In genomic region chr16:680967-681745, GRCh38 we compare ENCODE assay signal across 6 cellular contexts. TPM values are rescaled to one million over a fixed set of nuclear protein-coding genes. Genes with fewer than 3 reads are reported as not detected.
DNase-seq lines count a peak whose midpoint lies in the region; ATAC-seq and TF ChIP-seq lines count a peak whose summit lies in the region.

No MANE protein-coding gene starts in this region.

- peaks cover 12% of the 10 kb centered on the region for H3K36me3 ChIP-seq in CD4-positive, alpha-beta memory T cell (ENCODE audit: insufficient read depth, low read length)
- H3K36me3 ChIP-seq in Loucy (ENCODE audit: insufficient read depth, low read length) (no peaks in the 10 kb centered on the region), duodenal mucosa (ENCODE audit: control insufficient read depth in 1 of 2, insufficient read depth in 2 of 2, low read length in 2 of 2) (peaks cover 18 to 25% of the 10 kb centered on the region in 2 donors), rectal smooth muscle tissue (ENCODE audit: control insufficient read depth, insufficient read depth, low read length) (peaks cover 15% of the 10 kb centered on the region)

- CTCF ChIA-PET in CD4-positive, alpha-beta memory T cell (lab: Charles Lee; ENCODE audit: partially characterized antibody) = no interaction called here

- H3K27ac ChIP-seq in CD4-positive, alpha-beta memory T cell (ENCODE audit: low read depth, low read length) = peak overlapping the region; percentile 70
- H3K27ac ChIP-seq in duodenal mucosa (ENCODE audit: low read depth, low read length) (peak overlapping the region; percentile 39), rectal smooth muscle tissue (ENCODE audit: low read depth, low read length) (peak overlapping the region; percentile 82)

- H3K4me1 ChIP-seq in CD4-positive, alpha-beta memory T cell (ENCODE audit: insufficient read depth, low read length) = peaks cover 56% of the 10 kb centered on the region
- H3K4me1 ChIP-seq in Loucy (ENCODE audit: insufficient read depth, low read length, poor library complexity, severe bottlenecking) (peaks cover 4% of the 10 kb centered on the region), duodenal mucosa (ENCODE audit: control insufficient read depth in 1 of 2, insufficient read depth in 2 of 2, low read length in 2 of 2) (peaks cover 27 to 54% of the 10 kb centered on the region in 2 donors), rectal smooth muscle tissue (ENCODE audit: control insufficient read depth, insufficient read depth, low read length) (peaks cover 15% of the 10 kb centered on the region)

- POLR2A ChIA-PET in CD4-positive, alpha-beta memory T cell (lab: Charles Lee; ENCODE audit: partially characterized antibody) = interaction anchor here (0.9 to 10.2 kb wide), 12 partner anchors 9 to 97 kb away, joined by 3 to 212 read pairs (median 4); partner anchors contain the start of genes ANTKMT, CCDC78, METTL26 and RHOT2

- peak overlapping the region; percentile 14 to 62 for H3K4me3 ChIP-seq in CD4-positive, alpha-beta memory T cell (ENCODE audit: low read length in 2 of 2)
- H3K4me3 ChIP-seq in Loucy (ENCODE audit: low read length, poor library complexity, severe bottlenecking) (peak overlapping the region; percentile 82), duodenal mucosa (ENCODE audit: low read depth in 1 of 2, low read length in 2 of 2) (peak overlapping the region; percentile 79 to 84), rectal smooth muscle tissue (ENCODE audit: low read length) (peak overlapping the region; percentile 66)

- TF ChIP-seq CTCF in Loucy (conservative IDR thresholded peaks at IDR 0.05; ENCODE audit: low read length) = no peak

- no peaks in the 10 kb centered on the region for H3K27me3 ChIP-seq in CD4-positive, alpha-beta memory T cell (ENCODE audit: insufficient read depth, low read length)
- H3K27me3 ChIP-seq in Loucy (ENCODE audit: insufficient read depth, low read length, poor library complexity, severe bottlenecking) = no peaks in the 10 kb centered on the region
- H3K27me3 ChIP-seq in duodenal mucosa (ENCODE audit: control insufficient read depth in 1 of 2, insufficient read depth in 2 of 2, low read length in 2 of 2) = no peaks in the 10 kb centered on the region
- no peaks in the 10 kb centered on the region for H3K27me3 ChIP-seq in rectal smooth muscle tissue (ENCODE audit: control insufficient read depth, insufficient read depth, low read length)

- peaks cover 16% of the 10 kb centered on the region; the same call in 1 of the 2 replicates for H3K79me2 ChIP-seq in Loucy (ENCODE audit: insufficient read depth, low read length)

- intact Hi-C loops in CD4-positive, alpha-beta memory T cell (cut with micrococcal nuclease) = no loop called here

- no peaks in the 10 kb centered on the region for H3K9me3 ChIP-seq in CD4-positive, alpha-beta memory T cell (ENCODE audit: control insufficient read depth in 1 of 2, low read length in 2 of 2)
- H3K9me3 ChIP-seq in Loucy (ENCODE audit: insufficient read depth, low read depth, low read length) (no peaks in the 10 kb centered on the region), duodenal mucosa (ENCODE audit: control insufficient read depth in 1 of 2, low read length in 2 of 2) (no peaks in the 10 kb centered on the region)

- peaks cover 4 to 19% of the 10 kb centered on the region in 2 donors for H3K36me3 Mint-ChIP-seq in CD4-positive, alpha-beta memory T cell

- peaks cover 5 to 49% (median 33%) of the 10 kb centered on the region in 4 donors for H3K4me1 Mint-ChIP-seq in CD4-positive, alpha-beta memory T cell

- DNase-seq in CD4-positive, alpha-beta memory T cell = no peak
- no peak for DNase-seq in cerebellar nuclear complex (lab: John Stamatoyannopoulos, UW)

- H3K27ac Mint-ChIP-seq in CD4-positive, alpha-beta memory T cell = peak overlapping the region in 6 of 7 donors; percentile 22 to 89 (median 56)

- peaks cover 2% of the 10 kb centered on the region for H4K20me1 ChIP-seq in Loucy (ENCODE audit: insufficient read depth, low read length, poor library complexity, severe bottlenecking)

- H3K9me3 Mint-ChIP-seq in CD4-positive, alpha-beta memory T cell = peaks cover 0 to 1% (median 0%) of the 10 kb centered on the region in 8 donors

- no peaks in the 10 kb centered on the region for H3K9me2 ChIP-seq in Loucy (replicated peaks; ENCODE audit: low read depth, low read length)

- H3K9ac ChIP-seq in Loucy (ENCODE audit: low read depth, low read length, poor library complexity, severe bottlenecking) (peak overlapping the region; percentile 76), duodenal mucosa (ENCODE audit: low read depth in 1 of 2, low read length in 2 of 2) (peak overlapping the region; percentile 76 to 78), rectal smooth muscle tissue (ENCODE audit: low read length) (peak overlapping the region; percentile 34)

- H3K27me3 Mint-ChIP-seq in CD4-positive, alpha-beta memory T cell = no peaks in the 10 kb centered on the region

- H3K4me3 Mint-ChIP-seq in CD4-positive, alpha-beta memory T cell = peak overlapping the region; percentile 69 to 84 (median 76)

- no peak overlapping the region for H2AFZ ChIP-seq in Loucy (ENCODE audit: low read length)

- H3K4me2 ChIP-seq in Loucy (ENCODE audit: low read depth, low read length, poor library complexity, severe bottlenecking) = peak overlapping the region; percentile 73

- ATAC-seq in HG03354 (IDR thresholded peaks at IDR 0.05; ENCODE audit: poor library complexity, severe bottlenecking, unreplicated experiment) = no peak

- H3F3A ChIP-seq in Loucy (ENCODE audit: low read depth) = no peaks in the 10 kb centered on the region

RNA-seq across cellular contexts. Expression of gene STUB1, which starts 0.9 kb away (rescaled TPM):
- total RNA-seq in CD4-positive, alpha-beta memory T cell = 100 to 1,000 TPM in 1 of 2 experiments, 10 to 100 TPM in 1; 97.2 to 110 TPM
- 100 to 1,000 TPM; 147 to 181 TPM for polyA plus RNA-seq in CD4-positive, alpha-beta memory T cell

RNA-seq across cellular contexts. Expression of gene JMJD8, which starts 3.0 kb away (rescaled TPM):
- 10 to 100 TPM; 45.0 to 49.0 TPM for total RNA-seq in CD4-positive, alpha-beta memory T cell
- 10 to 100 TPM; 43.9 to 60.3 TPM for polyA plus RNA-seq in CD4-positive, alpha-beta memory T cell

RNA-seq across cellular contexts. Expression of gene RHBDL1, which starts 5.7 kb away (rescaled TPM):
- total RNA-seq in CD4-positive, alpha-beta memory T cell = 1 to 10 TPM; 2.2 to 2.4 TPM
- 1 to 10 TPM; 2.1 to 2.8 TPM for polyA plus RNA-seq in CD4-positive, alpha-beta memory T cell

RNA-seq across cellular contexts. Expression of gene WDR24, which starts 9.0 kb away (rescaled TPM):
- 10 to 100 TPM; 15.5 to 16.1 TPM for total RNA-seq in CD4-positive, alpha-beta memory T cell
- polyA plus RNA-seq in CD4-positive, alpha-beta memory T cell = 10 to 100 TPM; 10.2 to 12.2 TPM

RNA-seq across cellular contexts. Expression of gene RHOT2, which starts 13.2 kb away (rescaled TPM):
- 100 to 1,000 TPM; 254 to 263 TPM for total RNA-seq in CD4-positive, alpha-beta memory T cell
- 10 to 100 TPM; 46.6 to 54.3 TPM for polyA plus RNA-seq in CD4-positive, alpha-beta memory T cell
